ENCODE assay signal across 8 cellular contexts in genomic region chr20:31968299-31969126, GRCh38. TPM values are rescaled to one million over a fixed set of nuclear protein-coding genes. Genes with fewer than 3 reads are reported as not detected.
DNase-seq lines count a peak whose midpoint lies in the region; ATAC-seq, FAIRE-seq and TF ChIP-seq lines count a peak whose summit lies in the region.

No MANE protein-coding gene starts in this region.

- CTCF ChIA-PET in activated CD4-positive, alpha-beta T cell treated with anti-CD3 and anti-CD28 coated beads for 36 hours (lab: Charles Lee), result no interaction called here

- H3K4me3 Mint-ChIP-seq in activated CD4-positive, alpha-beta T cell treated with anti-CD3 and anti-CD28 coated beads for 36 hours, result peak overlapping the region; percentile 70
- H3K4me3 Mint-ChIP-seq in central memory CD8-positive, alpha-beta T cell, result peak overlapping the region; percentile 80

- H3K27me3 Mint-ChIP-seq in activated CD4-positive, alpha-beta T cell treated with anti-CD3 and anti-CD28 coated beads for 36 hours, result peaks cover 53% of the 10 kb centered on the region
- peaks cover 95% of the 10 kb centered on the region for H3K27me3 Mint-ChIP-seq in central memory CD8-positive, alpha-beta T cell

- FAIRE-seq in GM12892 (lab: Jason Lieb, UNC) (peak; percentile 54), kidney (lab: Jason Lieb, UNC) (no peak)

- POLR2A ChIA-PET in activated CD4-positive, alpha-beta T cell treated with anti-CD3 and anti-CD28 coated beads for 36 hours (lab: Charles Lee), result no interaction called here

- no peak for TF ChIP-seq CTCF in kidney (IDR thresholded peaks at IDR 0.05; ENCODE audit: borderline replicate concordance, extremely low read depth, insufficient read depth)

- no peaks in the 10 kb centered on the region for H3K9me3 ChIP-seq in kidney (ENCODE audit: control insufficient read depth in 1 of 2, low read length in 2 of 2)

- H3K36me3 Mint-ChIP-seq in activated CD4-positive, alpha-beta T cell treated with anti-CD3 and anti-CD28 coated beads for 36 hours (ENCODE audit: low read depth), result no peaks in the 10 kb centered on the region
- peaks cover 4% of the 10 kb centered on the region for H3K36me3 Mint-ChIP-seq in central memory CD8-positive, alpha-beta T cell (ENCODE audit: insufficient read depth)

- no peak overlapping the region for H3K4me3 ChIP-seq in kidney (ENCODE audit: low read length in 2 of 2)

- peaks cover 0 to 2% of the 10 kb centered on the region in 2 donors for H3K4me1 ChIP-seq in kidney (ENCODE audit: control insufficient read depth in 1 of 2, insufficient read depth in 1 of 2, low read depth in 1 of 2, low read length in 2 of 2)

- intact Hi-C loops in activated CD4-positive, alpha-beta T cell treated with anti-CD3 and anti-CD28 coated beads for 36 hours (cut with DNase I, micrococcal nuclease), result loop anchor here in 1 of 2 experiments (1.0 kb wide), 1 partner anchor 16 kb away; the partner anchor contains the start of gene PDRG1
- intact Hi-C loops in kidney (cut with DNase I), result no loop called here

- no peak overlapping the region for H3K27ac Mint-ChIP-seq in activated CD4-positive, alpha-beta T cell treated with anti-CD3 and anti-CD28 coated beads for 36 hours
- H3K27ac Mint-ChIP-seq in central memory CD8-positive, alpha-beta T cell (ENCODE audit: low read depth), result no peak overlapping the region

- peak; percentile 87 for ATAC-seq in activated CD4-positive, alpha-beta T cell treated with anti-CD3 and anti-CD28 coated beads for 36 hours
- peak; percentile 89 for ATAC-seq in central memory CD8-positive, alpha-beta T cell (replicated peaks; ENCODE audit: extremely low read depth, poor library complexity, severe bottlenecking)
- no peak for ATAC-seq in HG03442 (IDR thresholded peaks at IDR 0.05; ENCODE audit: unreplicated experiment)
- no peak for ATAC-seq in HG02763 (IDR thresholded peaks at IDR 0.05; ENCODE audit: unreplicated experiment)

- TF ChIP-seq POLR2A in GM12892 (IDR thresholded peaks at IDR 0.05; ENCODE audit: low read depth, low read length), result no peak

- DNase-seq in GM12892 (ENCODE audit: insufficient read length), result peak; percentile 95
- peak; percentile 28 for DNase-seq in LHCN-M2 (ENCODE audit: low read depth)
- DNase-seq in activated CD4-positive, alpha-beta T cell treated with anti-CD3 and anti-CD28 coated beads for 36 hours, result peak; percentile 89
- DNase-seq in central memory CD8-positive, alpha-beta T cell (ENCODE audit: low spot score in 2 of 2), result peak; percentile 75 to 88
- DNase-seq in kidney, result peak; percentile 92
- DNase-seq in stimulated activated CD4-positive, alpha-beta T cell treated with anti-CD3 and anti-CD28 coated beads, Interleukin-1b, Interleukin-23, amount 100 ng/mL, for 24 hours (ENCODE audit: low read depth in 4 of 4, low spot score in 1 of 4), result peak; percentile 54 to 72 (median 62)

- H3K4me1 Mint-ChIP-seq in activated CD4-positive, alpha-beta T cell treated with anti-CD3 and anti-CD28 coated beads for 36 hours, result peaks cover 2% of the 10 kb centered on the region
- H3K4me1 Mint-ChIP-seq in central memory CD8-positive, alpha-beta T cell, result peaks cover 6% of the 10 kb centered on the region

- H3K9ac ChIP-seq in kidney (ENCODE audit: low read length in 2 of 2), result no peak overlapping the region

- H3K9me3 Mint-ChIP-seq in activated CD4-positive, alpha-beta T cell treated with anti-CD3 and anti-CD28 coated beads for 36 hours (ENCODE audit: low read depth), result no peaks in the 10 kb centered on the region
- H3K9me3 Mint-ChIP-seq in central memory CD8-positive, alpha-beta T cell, result no peaks in the 10 kb centered on the region

- H3K27ac ChIP-seq in kidney (ENCODE audit: low read depth in 2 of 2, low read length in 2 of 2), result no peak overlapping the region

- H3K36me3 ChIP-seq in kidney (ENCODE audit: control insufficient read depth in 1 of 2, insufficient read depth in 2 of 2, low read length in 2 of 2), result no peaks in the 10 kb centered on the region

RNA-seq across cellular contexts. Expression of gene XKR7, which starts 0.6 kb away (rescaled TPM):
- not detected for polyA plus RNA-seq in GM12892 (2012; ENCODE audit: missing spikeins)
- total RNA-seq in LHCN-M2 (2014; rRNA removed) (under 0.01 TPM in 1 of 2 replicates, not detected in the other), kidney (0.06 TPM)
- not detected for polyA plus RNA-seq in LHCN-M2 (2012)
- under 1 TPM in 1 of 2 experiments, not detected in 1; 0.02 TPM for total RNA-seq in activated CD4-positive, alpha-beta T cell treated with anti-CD3 and anti-CD28 coated beads for 36 hours
- not detected for polyA plus RNA-seq in kidney (ENCODE audit: insufficient read depth, low read depth, low replicate concordance)

RNA-seq across cellular contexts. Expression of gene PDRG1, which starts 16.7 kb away (rescaled TPM):
- 19.5 TPM for polyA plus RNA-seq in GM12892 (2012; ENCODE audit: missing spikeins)
- total RNA-seq in LHCN-M2 (2014; rRNA removed) (8.0 TPM in 2 replicates), kidney (10.4 TPM)
- polyA plus RNA-seq in LHCN-M2 (2012), result 13.0 TPM
- 10 to 100 TPM; 12.8 to 18.4 TPM for total RNA-seq in activated CD4-positive, alpha-beta T cell treated with anti-CD3 and anti-CD28 coated beads for 36 hours
- 22.5 TPM for polyA plus RNA-seq in kidney (ENCODE audit: insufficient read depth, low read depth, low replicate concordance)

RNA-seq across cellular contexts. Expression of gene CCM2L, which starts 41.7 kb away (rescaled TPM):
- not detected for polyA plus RNA-seq in GM12892 (2012; ENCODE audit: missing spikeins)
- not detected in 2 replicates for total RNA-seq in LHCN-M2 (2014; rRNA removed)
- polyA plus RNA-seq in LHCN-M2 (2012), result not detected
- not detected for total RNA-seq in activated CD4-positive, alpha-beta T cell treated with anti-CD3 and anti-CD28 coated beads for 36 hours
- total RNA-seq in kidney, result 13.8 TPM
- polyA plus RNA-seq in kidney (ENCODE audit: insufficient read depth, low read depth, low replicate concordance), result 9.9 TPM

Comparison
In these comparisons a context has a peak if more than half of its experiments do, and no peak if none do; other contexts are left out.
1. DNase-seq: peak in every context shown above with its lines; median percentile 95 in GM12892; 92 in kidney; 89 in activated CD4-positive, alpha-beta T cell treated with anti-CD3 and anti-CD28 coated beads for 36 hours; 82 in central memory CD8-positive, alpha-beta T cell; 62 in stimulated activated CD4-positive, alpha-beta T cell treated with anti-CD3 and anti-CD28 coated beads, Interleukin-1b, Interleukin-23, amount 100 ng/mL, for 24 hours; 28 in LHCN-M2.
2. ATAC-seq: peak in activated CD4-positive, alpha-beta T cell treated with anti-CD3 and anti-CD28 coated beads for 36 hours (single experiment) and central memory CD8-positive, alpha-beta T cell (single experiment); none in HG03442 (single experiment) and HG02763 (single experiment).
3. RNA of gene CCM2L, which starts 41.7 kb away (total RNA-seq): 13.8 TPM in kidney (single experiment); not detected in LHCN-M2 and not detected in activated CD4-positive, alpha-beta T cell treated with anti-CD3 and anti-CD28 coated beads for 36 hours; every median in the first group is over 10 times any median in the second.